ENCODE assay signal across 1 cellular context in genomic region chr7:50308301-50309129, GRCh38.
A peak's percentile ranks its signal among the peaks of the same experiment; 100 is the strongest.
TF ChIP-seq lines count a peak whose summit lies in the region.

No MANE protein-coding gene starts in this region.

TF ChIP-seq in K562, 482 proteins besides CTCF, POLR2A, EP300 and RAD21 (continued from another document and continues in another):
- TF ChIP-seq MYNN (IDR thresholded peaks at IDR 0.05) (no peak), MYNN (CRISPR knock-in tag; IDR thresholded peaks at IDR 0.05) (no peak), RBBP5 (IDR thresholded peaks at IDR 0.05; ENCODE audit: borderline replicate concordance, insufficient read depth, low read length, poor library complexity, severe bottlenecking) (peak; percentile 73), ZBTB43 (CRISPR knock-in tag; IDR thresholded peaks at IDR 0.05) (no peak), ZNF311 (CRISPR knock-in tag; IDR thresholded peaks at IDR 0.05) (no peak), ZBTB40 (IDR thresholded peaks at IDR 0.05) (0 out of 2 replicates have a peak, but pooled peaks have one; percentile 13), ZBTB40 (CRISPR knock-in tag; IDR thresholded peaks at IDR 0.05) (no peak), ZFP36 (IDR thresholded peaks at IDR 0.05; ENCODE audit: low read depth, low read length, partially characterized antibody) (no peak), MAFG (tag; conservative IDR thresholded peaks at IDR 0.05) (no peak), TBL1XR1 (IDR thresholded peaks at IDR 0.05; ENCODE audit: low read length in 2 of 2) (peak in 1 of 2 experiments; percentile 18; a peak in 1 of 4 replicates), ZBTB49 (CRISPR knock-in tag; IDR thresholded peaks at IDR 0.05; ENCODE audit: borderline replicate concordance) (no peak), ZNF133 (CRISPR knock-in tag; IDR thresholded peaks at IDR 0.05) (no peak), TGIF2 (CRISPR knock-in tag; IDR thresholded peaks at IDR 0.05) (no peak), RAD51 (IDR thresholded peaks at IDR 0.05; ENCODE audit: borderline replicate concordance, low read depth) (no peak), SNIP1 (IDR thresholded peaks at IDR 0.05; ENCODE audit: low read depth) (no peak), SMC3 (conservative IDR thresholded peaks at IDR 0.05; ENCODE audit: insufficient read depth, low read depth, low read length) (no peak), MCM7 (IDR thresholded peaks at IDR 0.05) (no peak), RNF219 (CRISPR knock-in tag; IDR thresholded peaks at IDR 0.05) (no peak), EP400 (IDR thresholded peaks at IDR 0.05) (no peak), ZKSCAN1 (IDR thresholded peaks at IDR 0.05; ENCODE audit: low read depth, low read length) (no peak), ZC3H4 (CRISPR knock-in tag; IDR thresholded peaks at IDR 0.05; ENCODE audit: borderline replicate concordance) (no peak), GTF2F1 (IDR thresholded peaks at IDR 0.05; ENCODE audit: low read depth, low read length) (no peak), CBX8 (IDR thresholded peaks at IDR 0.05; ENCODE audit: borderline replicate concordance, extremely low read depth, low read depth, low read length, poor library complexity, severe bottlenecking) (no peak), MTA3 (IDR thresholded peaks at IDR 0.05; ENCODE audit: borderline replicate concordance) (no peak), ETV6 (IDR thresholded peaks at IDR 0.05; ENCODE audit: borderline replicate concordance in 1 of 2, low read depth in 2 of 2, low read length in 1 of 2) (no peak), ETV6 (CRISPR knock-in tag; IDR thresholded peaks at IDR 0.05; ENCODE audit: borderline replicate concordance) (no peak), POU5F1 (IDR thresholded peaks at IDR 0.05; ENCODE audit: borderline replicate concordance, low read depth, low read length, partially characterized antibody) (no peak), CBFA2T3 (IDR thresholded peaks at IDR 0.05) (no peak)
- TF ChIP-seq, protein P1, sequence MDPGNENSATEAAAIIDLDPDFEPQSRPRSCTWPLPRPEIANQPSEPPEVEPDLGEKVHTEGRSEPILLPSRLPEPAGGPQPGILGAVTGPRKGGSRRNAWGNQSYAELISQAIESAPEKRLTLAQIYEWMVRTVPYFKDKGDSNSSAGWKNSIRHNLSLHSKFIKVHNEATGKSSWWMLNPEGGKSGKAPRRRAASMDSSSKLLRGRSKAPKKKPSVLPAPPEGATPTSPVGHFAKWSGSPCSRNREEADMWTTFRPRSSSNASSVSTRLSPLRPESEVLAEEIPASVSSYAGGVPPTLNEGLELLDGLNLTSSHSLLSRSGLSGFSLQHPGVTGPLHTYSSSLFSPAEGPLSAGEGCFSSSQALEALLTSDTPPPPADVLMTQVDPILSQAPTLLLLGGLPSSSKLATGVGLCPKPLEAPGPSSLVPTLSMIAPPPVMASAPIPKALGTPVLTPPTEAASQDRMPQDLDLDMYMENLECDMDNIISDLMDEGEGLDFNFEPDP (CRISPR knock-in tag; IDR thresholded peaks at IDR 0.05): no peak
